2 cellular contexts compared by ENCODE assay signal in genomic region chr12:124087251-124088141, GRCh38.
TF ChIP-seq lines count a peak whose summit lies in the region.

No MANE protein-coding gene starts in this region.

TF ChIP-seq in IMR-90, 13 proteins besides CTCF, POLR2A, EP300 and RAD21 (continued from another document):
- TF ChIP-seq MAZ (IDR thresholded peaks at IDR 0.05; ENCODE audit: borderline replicate concordance, low read depth, low read length), result no peak
TF ChIP-seq in IMR-90: peak in this region for 0.

TF ChIP-seq in K562, 482 proteins besides CTCF, POLR2A, EP300 and RAD21:
- TF ChIP-seq ZBTB40 (IDR thresholded peaks at IDR 0.05) (peak; percentile 83), ZBTB40 (CRISPR knock-in tag; IDR thresholded peaks at IDR 0.05) (peak; percentile 40; the same call in 1 of the 2 replicates), CREM (IDR thresholded peaks at IDR 0.05; ENCODE audit: low read depth) (no peak), BMI1 (IDR thresholded peaks at IDR 0.05; ENCODE audit: low read length) (no peak)
